In genomic region chrX:73213734-73214133, GRCh38 we compare ENCODE assay signal across 8 cellular contexts. TPM values are rescaled to one million over a fixed set of nuclear protein-coding genes. Genes with fewer than 3 reads are reported as not detected.
A peak's percentile ranks its signal among the peaks of the same experiment; 100 is the strongest.
DNase-seq lines count a peak whose midpoint lies in the region; ATAC-seq, FAIRE-seq and TF ChIP-seq lines count a peak whose summit lies in the region.
"Had no signal": no experiment of that assay in that cellular context is flagged by ENCODE, and none has a peak within 500 bp of the region (broad histone marks: within the 10 kb centered on the region; RNA-seq: fewer than 3 reads in every experiment).

No MANE protein-coding gene starts in this region.

- H3K9ac ChIP-seq in smooth muscle cell (ENCODE audit: low read depth) = no peak overlapping the region

- peak; percentile 46 for FAIRE-seq in HTR-8/SVneo (lab: Jason Lieb, UNC)

- 25% methylated on average over 5 of the region's 5 CpGs for WGBS in smooth muscle cell (ENCODE audit: low lambda C conversion rate)

- H3K27ac ChIP-seq in smooth muscle cell (ENCODE audit: low read depth) = no peak overlapping the region

- peak overlapping the region; percentile 87 for H3K4me2 ChIP-seq in smooth muscle cell

- no peaks in the 10 kb centered on the region for H3K9me3 ChIP-seq in iPS-18c (ENCODE audit: control insufficient read depth, insufficient read depth, low read length)
- no peaks in the 10 kb centered on the region for H3K9me3 ChIP-seq in smooth muscle cell (replicated peaks; ENCODE audit: low read depth)

- no peaks in the 10 kb centered on the region for H3K9me3 Mint-ChIP-seq in activated naive CD8-positive, alpha-beta T cell (ENCODE audit: low read depth)

- H3F3A ChIP-seq in smooth muscle cell (ENCODE audit: low read depth) = no peaks in the 10 kb centered on the region

- H3K4me1 ChIP-seq in smooth muscle cell (ENCODE audit: low read depth) = no peaks in the 10 kb centered on the region

- no peak for DNase-seq in HTR-8/SVneo (ENCODE audit: insufficient read length, low spot score)
- no peak for DNase-seq in smooth muscle cell (lab: John Stamatoyannopoulos, UW; ENCODE audit: unreplicated experiment)
- DNase-seq in NCI-H69 (lab: John Stamatoyannopoulos, UW) = no peak
- no peak for DNase-seq in 8988T
- DNase-seq: activated gamma-delta T cell treated with Interleukin-2 at 50 U/mL for 16 hours had no signal

- peak overlapping the region; percentile 91 for H3K27ac Mint-ChIP-seq in activated naive CD8-positive, alpha-beta T cell

- no peaks in the 10 kb centered on the region for H3K36me3 ChIP-seq in smooth muscle cell (ENCODE audit: low read depth)

- no peak for TF ChIP-seq CTCF in smooth muscle cell (IDR thresholded peaks at IDR 0.05; ENCODE audit: borderline replicate concordance, insufficient read depth, poor library complexity, severe bottlenecking)

- peak overlapping the region; percentile 93 for H3K4me3 Mint-ChIP-seq in activated naive CD8-positive, alpha-beta T cell

- H3K4me3 ChIP-seq in iPS-18c (ENCODE audit: insufficient read depth, low read depth, low read length) = peak overlapping the region; percentile 71
- peak overlapping the region; percentile 58 for H3K4me3 ChIP-seq in smooth muscle cell

- peaks cover 6% of the 10 kb centered on the region for H3K27me3 ChIP-seq in smooth muscle cell (ENCODE audit: low read depth)

- ATAC-seq in GM19467 (IDR thresholded peaks at IDR 0.05; ENCODE audit: unreplicated experiment) = no peak

- peak overlapping the region; percentile 67 for H2AFZ ChIP-seq in smooth muscle cell (ENCODE audit: low read depth)

- no peaks in the 10 kb centered on the region for H4K20me1 ChIP-seq in smooth muscle cell (ENCODE audit: low read depth)

- H3K27me3 Mint-ChIP-seq in activated naive CD8-positive, alpha-beta T cell = no peaks in the 10 kb centered on the region

- peaks cover 20% of the 10 kb centered on the region for H3K4me1 Mint-ChIP-seq in activated naive CD8-positive, alpha-beta T cell (ENCODE audit: low read depth)

- no peaks in the 10 kb centered on the region for H3K79me2 ChIP-seq in smooth muscle cell (ENCODE audit: low read depth)

- no peaks in the 10 kb centered on the region for H3K36me3 Mint-ChIP-seq in activated naive CD8-positive, alpha-beta T cell

RNA-seq across cellular contexts. Expression of gene NAP1L2, which starts 0.9 kb away (rescaled TPM):
- 0.27 and 1.9 TPM in 2 replicates for total RNA-seq in smooth muscle cell
- 0.07 and 0.23 TPM in 2 replicates for polyA plus RNA-seq in smooth muscle cell
